In genomic region chr13:36616706-36617105, GRCh38 we compare ENCODE assay signal across 36 cellular contexts. TPM values are rescaled to one million over a fixed set of nuclear protein-coding genes. Genes with fewer than 3 reads are reported as not detected.
"Had no signal": no experiment of that assay in that cellular context is flagged by ENCODE, and none has a peak within 500 bp of the region (broad histone marks: within the 10 kb centered on the region; RNA-seq: fewer than 3 reads in every experiment).

No MANE protein-coding gene starts in this region.

- DNase-seq: Karpas-422, Kasumi-1, MG63, MM.1S, MV-4-11, NCI-H1048, NCI-H1092, NCI-H1092 treated with DMSO at 0.1 percent for 48 hours, NCI-H1105, NCI-H1105 treated with DMSO at 0.1 percent for 48 hours, NCI-H1417 treated with DMSO at 0.1 percent for 48 hours, NCI-H1436, NCI-H1436 treated with DMSO at 0.1 percent for 48 hours, NCI-H146, NCI-H1694, NCI-H1694 treated with DMSO at 0.1 percent for 48 hours, NCI-H187, NCI-H1930, NCI-H2029, NCI-H2029 treated with DMSO at 0.1 percent for 48 hours, NCI-H2081, NCI-H2081 treated with DMSO at 0.1 percent for 48 hours, NCI-H2107, NCI-H2171, NCI-H2171 treated with DMSO at 0.1 percent for 48 hours, NCI-H2227 treated with DMSO at 0.1 percent for 48 hours, NCI-H226, NCI-H345, NCI-H446, NCI-H446 treated with DMSO at 0.1 percent for 48 hours, NCI-H510A, NCI-H510A treated with DMSO at 0.1 percent for 48 hours had no signal

- H3K27me3 ChIP-seq: MG63 had no signal

- H3K36me3 ChIP-seq: MG63 had no signal

- H3K4me3 ChIP-seq: MG63 had no signal

- H3K9me3 ChIP-seq: MG63 had no signal

RNA-seq across cellular contexts. Expression of gene SERTM1, which starts 57.1 kb away (rescaled TPM):
- total RNA-seq: LHCN-M2, M059J, MCF 10A, NCI-H460 had no signal
